Comparison of ENCODE assay signal across 9 cellular contexts in genomic region chr1:104132386-104132973, GRCh38.
DNase-seq lines count a peak whose midpoint lies in the region; FAIRE-seq and TF ChIP-seq lines count a peak whose summit lies in the region.
"Had no signal": no experiment of that assay in that cellular context is flagged by ENCODE, and none has a peak within 500 bp of the region (broad histone marks: within the 10 kb centered on the region; RNA-seq: fewer than 3 reads in every experiment).

No MANE protein-coding gene starts in this region.

- intact Hi-C loops in MCF 10A (cut with micrococcal nuclease): loop anchor here (1.0 kb wide), 2 partner anchors 184 to 344 kb away; no protein-coding TSS in a partner anchor
- intact Hi-C loops in breast epithelium (cut with DNase I; ENCODE audit: low total_unique reads): no loop called here

- peak overlapping the region; percentile 8 for H3K27ac Mint-ChIP-seq in MCF 10A (ENCODE audit: low read depth, unreplicated experiment)
- H3K27ac Mint-ChIP-seq: CD4-positive, CD25-positive, alpha-beta regulatory T cell had no signal

- H3K4me3 ChIP-seq in breast epithelium (no peak overlapping the region), HUES6 (ENCODE audit: low read depth, low read length) (no peak overlapping the region), suprapubic skin (no peak overlapping the region)

- H3K36me3 ChIP-seq in breast epithelium: no peaks in the 10 kb centered on the region
- no peaks in the 10 kb centered on the region for H3K36me3 ChIP-seq in HUES6 (ENCODE audit: control insufficient read depth, insufficient read depth, low read length)
- H3K36me3 ChIP-seq in suprapubic skin: no peaks in the 10 kb centered on the region

- no peak for FAIRE-seq in HTR-8/SVneo (lab: Jason Lieb, UNC)

- H3K9me3 ChIP-seq in breast epithelium: no peaks in the 10 kb centered on the region
- H3K9me3 ChIP-seq in HUES6 (ENCODE audit: control insufficient read depth, insufficient read depth, low read depth, low read length): no peaks in the 10 kb centered on the region; the same call in 1 of the 2 replicates
- no peaks in the 10 kb centered on the region for H3K9me3 ChIP-seq in suprapubic skin

- CTCF ChIA-PET in MCF 10A (lab: Yijun Ruan, JAX): interaction anchor here (0.6 to 4.4 kb wide), 30 partner anchors 8 to 1915 kb away, joined by 3 to 45 read pairs (median 4); no protein-coding TSS in a partner anchor

- POLR2A ChIA-PET in MCF 10A (lab: Yijun Ruan, JAX): interaction anchor here (0.7 to 1.1 kb wide), 2 partner anchors 10 to 41 kb away, joined by 3 to 4 read pairs; no protein-coding TSS in a partner anchor

- no peak for TF ChIP-seq EP300 in suprapubic skin (IDR thresholded peaks at IDR 0.05)

- TF ChIP-seq POLR2A in breast epithelium (IDR thresholded peaks at IDR 0.05): no peak
- no peak for TF ChIP-seq POLR2A in suprapubic skin (IDR thresholded peaks at IDR 0.05)

- TF ChIP-seq CTCF in MCF 10A (IDR thresholded peaks at IDR 0.05; ENCODE audit: unreplicated experiment) (peak; percentile 53), breast epithelium (IDR thresholded peaks at IDR 0.05) (no peak), suprapubic skin (IDR thresholded peaks at IDR 0.05) (no peak)

- no peaks in the 10 kb centered on the region for H3K9me3 Mint-ChIP-seq in MCF 10A (ENCODE audit: unreplicated experiment)

- H3K4me1 Mint-ChIP-seq in MCF 10A (ENCODE audit: insufficient read depth, unreplicated experiment): peaks cover 9% of the 10 kb centered on the region
- H3K4me1 Mint-ChIP-seq: CD4-positive, CD25-positive, alpha-beta regulatory T cell had no signal

- H3K27me3 ChIP-seq in breast epithelium (no peaks in the 10 kb centered on the region), HUES6 (ENCODE audit: control insufficient read depth, insufficient read depth, low read length) (no peaks in the 10 kb centered on the region), suprapubic skin (no peaks in the 10 kb centered on the region)

- BruUV-seq in MCF 10A (replicated peaks; lab: Mats Ljungman, UMichigan): no TSS peak

- H3K4me3 Mint-ChIP-seq in MCF 10A (ENCODE audit: unreplicated experiment): no peak overlapping the region
- H3K4me3 Mint-ChIP-seq: CD4-positive, CD25-positive, alpha-beta regulatory T cell had no signal

- peaks cover 13% of the 10 kb centered on the region for H3K27me3 Mint-ChIP-seq in MCF 10A (ENCODE audit: insufficient read depth, unreplicated experiment)
- H3K27me3 Mint-ChIP-seq: CD4-positive, CD25-positive, alpha-beta regulatory T cell had no signal

- DNase-seq in MCF 10A (ENCODE audit: unreplicated experiment) (peak; percentile 63), breast epithelium (ENCODE audit: low spot score in 2 of 2) (no peak), SHP77 treated with DMSO at 0.1 percent for 48 hours (lab: John Stamatoyannopoulos, UW) (peak; percentile 59), left kidney (ENCODE audit: low read depth, low spot score) (peak; percentile 78), suprapubic skin (ENCODE audit: low spot score in 2 of 2) (no peak), HuH-7.5 (ENCODE audit: low spot score) (no peak), HTR-8/SVneo (ENCODE audit: insufficient read length, low spot score) (no peak)
- DNase-seq: CD4-positive, CD25-positive, alpha-beta regulatory T cell had no signal

- H3K27ac ChIP-seq in breast epithelium (no peak overlapping the region), HUES6 (ENCODE audit: low read depth, low read length) (peak overlapping the region; percentile 67; the same call in 1 of the 2 replicates), suprapubic skin (no peak overlapping the region)

- H3K9ac ChIP-seq in HUES6 (ENCODE audit: low read length): peak overlapping the region; percentile 36

- H3K36me3 Mint-ChIP-seq in MCF 10A (ENCODE audit: insufficient read depth, unreplicated experiment): peaks cover 5% of the 10 kb centered on the region
- H3K36me3 Mint-ChIP-seq: CD4-positive, CD25-positive, alpha-beta regulatory T cell had no signal

- no peaks in the 10 kb centered on the region for H3K4me1 ChIP-seq in breast epithelium
- H3K4me1 ChIP-seq in HUES6 (ENCODE audit: control insufficient read depth, insufficient read depth, low read length): peaks cover 33% of the 10 kb centered on the region
- H3K4me1 ChIP-seq in suprapubic skin: no peaks in the 10 kb centered on the region

Comparison
In these comparisons a context has a peak if more than half of its experiments do, and no peak if none do; other contexts are left out.
1. DNase-seq: peak in MCF 10A (single experiment), SHP77 treated with DMSO at 0.1 percent for 48 hours (single experiment) and left kidney (single experiment); none in breast epithelium (0 of 2), suprapubic skin (0 of 2), HuH-7.5 (single experiment) and HTR-8/SVneo (single experiment).